ENCODE assay signal across 20 cellular contexts in genomic region chr22:45505991-45506743, GRCh38. TPM values are rescaled to one million over a fixed set of nuclear protein-coding genes. Genes with fewer than 3 reads are reported as not detected.
DNase-seq lines count a peak whose midpoint lies in the region; ATAC-seq and TF ChIP-seq lines count a peak whose summit lies in the region.
"Had no signal": no experiment of that assay in that cellular context is flagged by ENCODE, and none has a peak within 500 bp of the region (broad histone marks: within the 10 kb centered on the region; RNA-seq: fewer than 3 reads in every experiment).

No MANE protein-coding gene starts in this region.

- DNase-seq in BJ (ENCODE audit: low read depth) (no peak), adipocyte (ENCODE audit: low read depth) (no peak), trophoblast cell (no peak), ascending aorta (ENCODE audit: low spot score in 2 of 2) (no peak), ureter (ENCODE audit: low spot score) (no peak)
- DNase-seq: activated effector memory CD4-positive, alpha-beta T cell treated with Interleukin-2 at 50 U/mL for 16 hours; amniotic stem cell; Caco-2; cerebellar nuclear complex; H9; NCI-H345; ovary; spleen; stimulated activated naive B cell treated with anti-CD40 and anti-IgM and Interleukin-4, amounts not matched to agents 10 μg/mL and 1 μg/mL and 100 μg/mL, for 72 hours; T-helper 17 cell had no signal

- H3K27ac ChIP-seq in gastroesophageal sphincter (peak overlapping the region in 3 of 4 donors; percentile 61 to 84 (median 77)), trophoblast cell (ENCODE audit: low read depth, low read length) (peak overlapping the region; percentile 5), ascending aorta (no peak overlapping the region)
- H3K27ac ChIP-seq: spleen had no signal

- intact Hi-C loops in ascending aorta (cut with DNase I), result loop anchor here (2.0 kb wide), 1 partner anchor 21 kb away; no protein-coding TSS in a partner anchor

- TF ChIP-seq CTCF in BJ (IDR thresholded peaks at IDR 0.05; ENCODE audit: insufficient read depth, low read depth, low read length) (no peak), gastroesophageal sphincter (IDR thresholded peaks at IDR 0.05) (no peak), ascending aorta (IDR thresholded peaks at IDR 0.05) (no peak)

- H3K23ac ChIP-seq in trophoblast cell (ENCODE audit: low read length), result no peak overlapping the region

- H3K4me2 ChIP-seq in trophoblast cell (ENCODE audit: low read length), result peak overlapping the region; percentile 28

- peaks cover 69% of the 10 kb centered on the region for H3K79me2 ChIP-seq in trophoblast cell (ENCODE audit: control insufficient read depth, insufficient read depth, low read length, poor library complexity)

- H3K36me3 ChIP-seq in BJ (ENCODE audit: control insufficient read depth, insufficient read depth, low read length), result peaks cover 42% of the 10 kb centered on the region
- H3K36me3 ChIP-seq in adipocyte (ENCODE audit: control insufficient read depth, insufficient read depth, low read length, severe bottlenecking), result no peaks in the 10 kb centered on the region
- no peaks in the 10 kb centered on the region for H3K36me3 ChIP-seq in gastroesophageal sphincter
- peaks cover 41 to 43% of the 10 kb centered on the region in 2 experiments for H3K36me3 ChIP-seq in trophoblast cell (ENCODE audit: control insufficient read depth in 1 of 2, insufficient read depth in 2 of 2, low read length in 2 of 2)
- H3K36me3 ChIP-seq in ascending aorta, result no peaks in the 10 kb centered on the region
- H3K36me3 ChIP-seq: ovary, spleen had no signal

- peak overlapping the region; percentile 28 for H3K14ac ChIP-seq in trophoblast cell (ENCODE audit: low read length)

- CTCF ChIA-PET in BJ (lab: Yijun Ruan, JAX), result interaction anchor here (3.4 to 6.6 kb wide), 3 partner anchors 8 to 64 kb away, joined by 14 to 46 read pairs (median 19); no protein-coding TSS in a partner anchor

- H3K4me3 ChIP-seq in BJ (ENCODE audit: low read depth, low read length) (peak overlapping the region; percentile 99), adipocyte (ENCODE audit: low read length) (no peak overlapping the region), gastroesophageal sphincter (peak overlapping the region in 1 of 2 donors; percentile 64), trophoblast cell (ENCODE audit: low read depth, low read length) (no peak overlapping the region), ascending aorta (peak overlapping the region in 1 of 2 donors; percentile 70)
- H3K4me3 ChIP-seq: mucosa of descending colon, spleen had no signal

- peak overlapping the region; percentile 94 for H3K4ac ChIP-seq in trophoblast cell (ENCODE audit: low read depth, low read length)

- no peak overlapping the region for H4K91ac ChIP-seq in trophoblast cell (ENCODE audit: low read depth, low read length)

- POLR2A ChIA-PET in BJ (lab: Charles Lee), result interaction anchor here (0.6 kb wide), 1 partner anchor 28 kb away, joined by 15 read pairs; no protein-coding TSS in a partner anchor

- H2BK12ac ChIP-seq in trophoblast cell (ENCODE audit: low read length), result peak overlapping the region; percentile 8

- ATAC-seq in gastroesophageal sphincter, result no peak
- ATAC-seq in GM19324 (IDR thresholded peaks at IDR 0.05; ENCODE audit: low FRiP score, unreplicated experiment), result no peak
- ATAC-seq in GM21786 (IDR thresholded peaks at IDR 0.05; ENCODE audit: unreplicated experiment), result no peak
- ATAC-seq: activated CD4-positive, CD25-positive, alpha-beta regulatory T cell treated with anti-CD3 and anti-CD28 coated beads, Interleukin-2, amount 50 U/mL, for 24 hours; mucosa of descending colon; stimulated activated naive B cell treated with anti-CD40 and anti-IgM and Interleukin-4, amounts not matched to agents 10 μg/mL and 1 μg/mL and 100 μg/mL, for 72 hours; T-helper 17 cell had no signal

- no peak overlapping the region for H2BK120ac ChIP-seq in trophoblast cell (ENCODE audit: insufficient read depth, low read length, poor library complexity)

- peak overlapping the region; percentile 53 for H3K9ac ChIP-seq in adipocyte (ENCODE audit: low read length)
- H3K9ac ChIP-seq in trophoblast cell (ENCODE audit: low read length), result no peak overlapping the region

- H3K27me3 ChIP-seq in BJ (ENCODE audit: control insufficient read depth, insufficient read depth, low read length) (no peaks in the 10 kb centered on the region), adipocyte (replicated peaks; ENCODE audit: control insufficient read depth, insufficient read depth, low read length) (no peaks in the 10 kb centered on the region), gastroesophageal sphincter (peaks cover 63% of the 10 kb centered on the region), trophoblast cell (ENCODE audit: insufficient read depth, low read length) (no peaks in the 10 kb centered on the region), ascending aorta (no peaks in the 10 kb centered on the region)
- H3K27me3 ChIP-seq: ovary had no signal

- no peak overlapping the region for H2AK5ac ChIP-seq in trophoblast cell (ENCODE audit: low read length)

- H2BK5ac ChIP-seq in trophoblast cell (ENCODE audit: low read depth, low read length, poor library complexity), result no peak overlapping the region

- WGBS in gastroesophageal sphincter (ENCODE audit: low coverage in 1 of 2), 2 donors, result 73 to 77% methylated on average over 4 to 10 of the region's 14 CpGs
- WGBS in trophoblast cell (ENCODE audit: extremely low coverage, insufficient coverage, insufficient read length), result no CpG with 5 or more reads among the region's 14 CpGs

- H3K4me1 ChIP-seq in adipocyte (ENCODE audit: control insufficient read depth, insufficient read depth, low read length) (peaks cover 40% of the 10 kb centered on the region), gastroesophageal sphincter (peaks cover 0 to 90% (median 6%) of the 10 kb centered on the region in 3 donors), trophoblast cell (ENCODE audit: control insufficient read depth in 1 of 2, insufficient read depth in 2 of 2, low read length in 2 of 2) (peaks cover 39 to 40% of the 10 kb centered on the region in 2 experiments), ascending aorta (peaks cover 2 to 22% of the 10 kb centered on the region in 2 donors)

- H3K9me3 ChIP-seq in adipocyte (ENCODE audit: control insufficient read depth, low read length) (no peaks in the 10 kb centered on the region), gastroesophageal sphincter (no peaks in the 10 kb centered on the region), trophoblast cell (ENCODE audit: insufficient read depth, low read depth, low read length) (no peaks in the 10 kb centered on the region), ascending aorta (no peaks in the 10 kb centered on the region)
- H3K9me3 ChIP-seq: Caco-2, mucosa of descending colon, ovary, spleen had no signal

- peak overlapping the region; percentile 17 for H3K18ac ChIP-seq in trophoblast cell (ENCODE audit: low read length)

- peak overlapping the region; percentile 32 for H4K8ac ChIP-seq in trophoblast cell (ENCODE audit: low read depth, low read length)

- no peak overlapping the region for H4K12ac ChIP-seq in trophoblast cell (ENCODE audit: low read depth, low read length)

- no peak for TF ChIP-seq EP300 in gastroesophageal sphincter (IDR thresholded peaks at IDR 0.05)

- peaks cover 37% of the 10 kb centered on the region for H3K79me1 ChIP-seq in trophoblast cell (ENCODE audit: low read length)

- TF ChIP-seq POLR2A in gastroesophageal sphincter (IDR thresholded peaks at IDR 0.05), result no peak

- H2AFZ ChIP-seq in trophoblast cell (ENCODE audit: insufficient read depth, low read length, poor library complexity), result no peak overlapping the region

RNA-seq across cellular contexts. Expression of gene FBLN1, which starts 3.5 kb away (rescaled TPM):
- 681 and 1,033 TPM in 2 replicates for polyA plus RNA-seq in BJ (2011; rRNA removed)
- 344 and 433 TPM in 2 replicates for polyA minus RNA-seq in BJ (2011; rRNA and poly(A)+ RNA removed)
- total RNA-seq in gastroesophageal sphincter (100 to 1,000 TPM; 241 to 597 (median 382) TPM), ascending aorta (580 TPM), ureter (286 TPM)
- 1,067 and 1,077 TPM in 2 replicates for polyA plus RNA-seq in trophoblast cell (2013)

Comparison
In these comparisons a context has a peak if more than half of its experiments do, and no peak if none do; other contexts are left out.
1. H3K27ac ChIP-seq: peak in gastroesophageal sphincter (3 of 4) and trophoblast cell (single experiment); none in ascending aorta (0 of 2).